2 cellular contexts compared by ENCODE assay signal in genomic region chr2:177930916-177931315, GRCh38.
A peak's percentile ranks its signal among the peaks of the same experiment; 100 is the strongest.
TF ChIP-seq lines count a peak whose summit lies in the region.

No MANE protein-coding gene starts in this region.

TF ChIP-seq in K562, 482 proteins besides CTCF, POLR2A, EP300 and RAD21 (continued from another document):
- no peak for TF ChIP-seq POLR2B (IDR thresholded peaks at IDR 0.05; ENCODE audit: low read depth, partially characterized antibody)
- no peak for TF ChIP-seq KAT7 (CRISPR knock-in tag; IDR thresholded peaks at IDR 0.05; ENCODE audit: borderline replicate concordance)
- TF ChIP-seq HBP1 (CRISPR knock-in tag; IDR thresholded peaks at IDR 0.05) = no peak
- no peak for TF ChIP-seq BCOR (IDR thresholded peaks at IDR 0.05)
- no peak for TF ChIP-seq FUS (optimal IDR thresholded peaks at IDR 0.05; ENCODE audit: low read depth, low read length)
- TF ChIP-seq, protein P1, sequence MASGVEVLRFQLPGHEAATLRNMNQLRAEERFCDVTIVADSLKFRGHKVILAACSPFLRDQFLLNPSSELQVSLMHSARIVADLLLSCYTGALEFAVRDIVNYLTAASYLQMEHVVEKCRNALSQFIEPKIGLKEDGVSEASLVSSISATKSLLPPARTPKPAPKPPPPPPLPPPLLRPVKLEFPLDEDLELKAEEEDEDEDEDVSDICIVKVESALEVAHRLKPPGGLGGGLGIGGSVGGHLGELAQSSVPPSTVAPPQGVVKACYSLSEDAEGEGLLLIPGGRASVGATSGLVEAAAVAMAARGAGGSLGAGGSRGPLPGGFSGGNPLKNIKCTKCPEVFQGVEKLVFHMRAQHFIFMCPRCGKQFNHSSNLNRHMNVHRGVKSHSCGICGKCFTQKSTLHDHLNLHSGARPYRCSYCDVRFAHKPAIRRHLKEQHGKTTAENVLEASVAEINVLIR (CRISPR knock-in tag; IDR thresholded peaks at IDR 0.05) = no peak
- TF ChIP-seq ZNF584 (CRISPR knock-in tag; IDR thresholded peaks at IDR 0.05; ENCODE audit: low read depth) = no peak
- TF ChIP-seq CEBPG (CRISPR knock-in tag; IDR thresholded peaks at IDR 0.05) = no peak
- TF ChIP-seq CEBPG (tag; conservative IDR thresholded peaks at IDR 0.05 in 1 of 2, IDR thresholded peaks at IDR 0.05 in 1 of 2) = peak in 1 of 2 experiments; percentile 80; a peak in 2 of 4 replicates
- peak; percentile 84 for TF ChIP-seq NFIX (CRISPR knock-in tag; IDR thresholded peaks at IDR 0.05; ENCODE audit: low read depth)
- peak; percentile 69 for TF ChIP-seq CEBPB (tag; IDR thresholded peaks at IDR 0.05)
- TF ChIP-seq SMAD3 (CRISPR knock-in tag; conservative IDR thresholded peaks at IDR 0.05) = no peak
- no peak for TF ChIP-seq JUND (IDR thresholded peaks at IDR 0.05; ENCODE audit: borderline replicate concordance, low read depth, low read length)
- no peak for TF ChIP-seq JUND (tag; IDR thresholded peaks at IDR 0.05; ENCODE audit: borderline replicate concordance, low read depth, low read length)
- TF ChIP-seq, protein P2, sequence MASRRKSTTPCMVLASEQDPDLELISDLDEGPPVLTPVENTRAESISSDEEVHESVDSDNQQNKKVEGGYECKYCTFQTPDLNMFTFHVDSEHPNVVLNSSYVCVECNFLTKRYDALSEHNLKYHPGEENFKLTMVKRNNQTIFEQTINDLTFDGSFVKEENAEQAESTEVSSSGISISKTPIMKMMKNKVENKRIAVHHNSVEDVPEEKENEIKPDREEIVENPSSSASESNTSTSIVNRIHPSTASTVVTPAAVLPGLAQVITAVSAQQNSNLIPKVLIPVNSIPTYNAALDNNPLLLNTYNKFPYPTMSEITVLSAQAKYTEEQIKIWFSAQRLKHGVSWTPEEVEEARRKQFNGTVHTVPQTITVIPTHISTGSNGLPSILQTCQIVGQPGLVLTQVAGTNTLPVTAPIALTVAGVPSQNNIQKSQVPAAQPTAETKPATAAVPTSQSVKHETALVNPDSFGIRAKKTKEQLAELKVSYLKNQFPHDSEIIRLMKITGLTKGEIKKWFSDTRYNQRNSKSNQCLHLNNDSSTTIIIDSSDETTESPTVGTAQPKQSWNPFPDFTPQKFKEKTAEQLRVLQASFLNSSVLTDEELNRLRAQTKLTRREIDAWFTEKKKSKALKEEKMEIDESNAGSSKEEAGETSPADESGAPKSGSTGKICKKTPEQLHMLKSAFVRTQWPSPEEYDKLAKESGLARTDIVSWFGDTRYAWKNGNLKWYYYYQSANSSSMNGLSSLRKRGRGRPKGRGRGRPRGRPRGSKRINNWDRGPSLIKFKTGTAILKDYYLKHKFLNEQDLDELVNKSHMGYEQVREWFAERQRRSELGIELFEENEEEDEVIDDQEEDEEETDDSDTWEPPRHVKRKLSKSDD (conservative IDR thresholded peaks at IDR 0.05; ENCODE audit: low read length) = no peak
TF ChIP-seq in K562: peak in this region for 4.

TF ChIP-seq in SK-N-SH treated with all-trans-retinoic acid at 6 μM for 48 hours, 23 proteins besides CTCF, POLR2A, EP300 and RAD21 (continued from another document):
- TF ChIP-seq, protein P3, sequence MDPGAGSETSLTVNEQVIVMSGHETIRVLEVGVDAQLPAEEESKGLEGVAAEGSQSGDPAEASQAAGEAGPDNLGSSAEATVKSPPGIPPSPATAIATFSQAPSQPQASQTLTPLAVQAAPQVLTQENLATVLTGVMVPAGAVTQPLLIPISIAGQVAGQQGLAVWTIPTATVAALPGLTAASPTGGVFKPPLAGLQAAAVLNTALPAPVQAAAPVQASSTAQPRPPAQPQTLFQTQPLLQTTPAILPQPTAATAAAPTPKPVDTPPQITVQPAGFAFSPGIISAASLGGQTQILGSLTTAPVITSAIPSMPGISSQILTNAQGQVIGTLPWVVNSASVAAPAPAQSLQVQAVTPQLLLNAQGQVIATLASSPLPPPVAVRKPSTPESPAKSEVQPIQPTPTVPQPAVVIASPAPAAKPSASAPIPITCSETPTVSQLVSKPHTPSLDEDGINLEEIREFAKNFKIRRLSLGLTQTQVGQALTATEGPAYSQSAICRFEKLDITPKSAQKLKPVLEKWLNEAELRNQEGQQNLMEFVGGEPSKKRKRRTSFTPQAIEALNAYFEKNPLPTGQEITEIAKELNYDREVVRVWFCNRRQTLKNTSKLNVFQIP (CRISPR knock-in tag; IDR thresholded peaks at IDR 0.05; ENCODE audit: borderline replicate concordance, low read depth) = no peak
- TF ChIP-seq SNAI2 (CRISPR knock-in tag; IDR thresholded peaks at IDR 0.05) = no peak
- TF ChIP-seq, protein P4, sequence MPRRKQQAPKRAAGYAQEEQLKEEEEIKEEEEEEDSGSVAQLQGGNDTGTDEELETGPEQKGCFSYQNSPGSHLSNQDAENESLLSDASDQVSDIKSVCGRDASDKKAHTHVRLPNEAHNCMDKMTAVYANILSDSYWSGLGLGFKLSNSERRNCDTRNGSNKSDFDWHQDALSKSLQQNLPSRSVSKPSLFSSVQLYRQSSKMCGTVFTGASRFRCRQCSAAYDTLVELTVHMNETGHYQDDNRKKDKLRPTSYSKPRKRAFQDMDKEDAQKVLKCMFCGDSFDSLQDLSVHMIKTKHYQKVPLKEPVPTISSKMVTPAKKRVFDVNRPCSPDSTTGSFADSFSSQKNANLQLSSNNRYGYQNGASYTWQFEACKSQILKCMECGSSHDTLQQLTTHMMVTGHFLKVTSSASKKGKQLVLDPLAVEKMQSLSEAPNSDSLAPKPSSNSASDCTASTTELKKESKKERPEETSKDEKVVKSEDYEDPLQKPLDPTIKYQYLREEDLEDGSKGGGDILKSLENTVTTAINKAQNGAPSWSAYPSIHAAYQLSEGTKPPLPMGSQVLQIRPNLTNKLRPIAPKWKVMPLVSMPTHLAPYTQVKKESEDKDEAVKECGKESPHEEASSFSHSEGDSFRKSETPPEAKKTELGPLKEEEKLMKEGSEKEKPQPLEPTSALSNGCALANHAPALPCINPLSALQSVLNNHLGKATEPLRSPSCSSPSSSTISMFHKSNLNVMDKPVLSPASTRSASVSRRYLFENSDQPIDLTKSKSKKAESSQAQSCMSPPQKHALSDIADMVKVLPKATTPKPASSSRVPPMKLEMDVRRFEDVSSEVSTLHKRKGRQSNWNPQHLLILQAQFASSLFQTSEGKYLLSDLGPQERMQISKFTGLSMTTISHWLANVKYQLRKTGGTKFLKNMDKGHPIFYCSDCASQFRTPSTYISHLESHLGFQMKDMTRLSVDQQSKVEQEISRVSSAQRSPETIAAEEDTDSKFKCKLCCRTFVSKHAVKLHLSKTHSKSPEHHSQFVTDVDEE (CRISPR knock-in tag; IDR thresholded peaks at IDR 0.05) = no peak
